Comparison of ENCODE assay signal across 8 cellular contexts in genomic region chr17:66964083-66964771, GRCh38. TPM values are rescaled to one million over a fixed set of nuclear protein-coding genes. Genes with fewer than 3 reads are reported as not detected.
DNase-seq lines count a peak whose midpoint lies in the region; ATAC-seq and TF ChIP-seq lines count a peak whose summit lies in the region.

CACNG4 (plus strand) TSS chr17:66964707; CDS start chr17:66964912, 205 bp downstream.

- H3K4me1 ChIP-seq in tibial artery, result peaks cover 0 to 24% (median 17%) of the 10 kb centered on the region in 4 donors

- in situ Hi-C loops in KBM-7 (cut with MboI; ENCODE audit: low pct_unique_long_range_greater_than_20kb, low sequenced_read_pairs), result no loop called here

- no peaks in the 10 kb centered on the region for H3K36me3 Mint-ChIP-seq in activated T-cell treated with anti-CD3 and anti-CD28 coated beads, Interleukin-2, amount 50 U/mL, for 72 hours (ENCODE audit: insufficient read depth in 2 of 2)
- H3K36me3 Mint-ChIP-seq in activated naive CD8-positive, alpha-beta T cell treated with anti-CD3 and anti-CD28 coated beads for 36 hours, result no peaks in the 10 kb centered on the region

- peaks cover 14% of the 10 kb centered on the region for H3K4me1 Mint-ChIP-seq in activated T-cell treated with anti-CD3 and anti-CD28 coated beads, Interleukin-2, amount 50 U/mL, for 72 hours (ENCODE audit: low read depth)
- H3K4me1 Mint-ChIP-seq in activated naive CD8-positive, alpha-beta T cell treated with anti-CD3 and anti-CD28 coated beads for 36 hours, result peaks cover 2% of the 10 kb centered on the region

- H3K4me3 Mint-ChIP-seq in activated T-cell treated with anti-CD3 and anti-CD28 coated beads, Interleukin-2, amount 50 U/mL, for 72 hours, result peak within 1 kb of the TSS; percentile 76 to 80
- H3K4me3 Mint-ChIP-seq in activated naive CD8-positive, alpha-beta T cell treated with anti-CD3 and anti-CD28 coated beads for 36 hours, result peak within 1 kb of the TSS; percentile 67

- peak within 1 kb of the TSS; percentile 31 to 51 for H3K4me3 ChIP-seq in tibial artery

- H3K27ac Mint-ChIP-seq in activated T-cell treated with anti-CD3 and anti-CD28 coated beads, Interleukin-2, amount 50 U/mL, for 72 hours, result no peak within 1 kb of the TSS
- no peak within 1 kb of the TSS for H3K27ac Mint-ChIP-seq in activated naive CD8-positive, alpha-beta T cell treated with anti-CD3 and anti-CD28 coated beads for 36 hours

- H3K9me3 Mint-ChIP-seq in activated T-cell treated with anti-CD3 and anti-CD28 coated beads, Interleukin-2, amount 50 U/mL, for 72 hours, result no peaks in the 10 kb centered on the region
- no peaks in the 10 kb centered on the region for H3K9me3 Mint-ChIP-seq in activated naive CD8-positive, alpha-beta T cell treated with anti-CD3 and anti-CD28 coated beads for 36 hours

- peaks cover 0 to 85% of the 10 kb centered on the region in 2 donors for H3K27me3 ChIP-seq in tibial artery

- H3K36me3 ChIP-seq in tibial artery, result no peaks in the 10 kb centered on the region

- ATAC-seq in activated T-cell treated with anti-CD3 and anti-CD28 coated beads, Interleukin-2, amount 50 U/mL, for 72 hours (replicated peaks in 1 of 2), result peak in 1 of 2 donors; percentile 14
- no peak for ATAC-seq in HG03432 (IDR thresholded peaks at IDR 0.05; ENCODE audit: unreplicated experiment)

- H3K9me3 ChIP-seq in tibial artery, result no peaks in the 10 kb centered on the region

- no peak within 1 kb of the TSS for H3K27ac ChIP-seq in tibial artery

- no peak for TF ChIP-seq CTCF in tibial artery (IDR thresholded peaks at IDR 0.05)

- no peak for DNase-seq in activated T-cell treated with anti-CD3 and anti-CD28 coated beads, Interleukin-2, amount 50 U/mL, for 72 hours
- no peak for DNase-seq in activated T-cell treated with anti-CD3 and anti-CD28 coated beads, Interleukin-2, amount 50 U/mL, for 1 hour
- no peak for DNase-seq in activated naive CD8-positive, alpha-beta T cell treated with anti-CD3 and anti-CD28 coated beads for 36 hours
- DNase-seq in left kidney (ENCODE audit: low read depth, low spot score) (peak; percentile 78), tibial artery (no peak), KBM-7 (no peak), posterior vena cava (ENCODE audit: low spot score) (no peak)

- intact Hi-C loops in tibial artery (cut with DNase I; ENCODE audit: low total_unique reads) (no loop called here), posterior vena cava (cut with DNase I) (no loop called here)

- peaks cover 57% of the 10 kb centered on the region for H3K27me3 Mint-ChIP-seq in activated T-cell treated with anti-CD3 and anti-CD28 coated beads, Interleukin-2, amount 50 U/mL, for 72 hours (ENCODE audit: low read depth)
- H3K27me3 Mint-ChIP-seq in activated naive CD8-positive, alpha-beta T cell treated with anti-CD3 and anti-CD28 coated beads for 36 hours, result peaks cover 78% of the 10 kb centered on the region

RNA-seq across cellular contexts. Expression of gene CACNG4, which starts in this region (rescaled TPM):
- not detected for total RNA-seq in activated T-cell treated with anti-CD3 and anti-CD28 coated beads, Interleukin-2, amount 50 U/mL, for 72 hours
- not detected for total RNA-seq in activated naive CD8-positive, alpha-beta T cell treated with anti-CD3 and anti-CD28 coated beads for 36 hours
- total RNA-seq in posterior vena cava, result not detected
